ENCODE assay signal across 10 cellular contexts in genomic region chr9:109907400-109907799, GRCh38.
DNase-seq lines count a peak whose midpoint lies in the region; ATAC-seq and TF ChIP-seq lines count a peak whose summit lies in the region.
"Had no signal": no experiment of that assay in that cellular context is flagged by ENCODE, and none has a peak within 500 bp of the region (broad histone marks: within the 10 kb centered on the region; RNA-seq: fewer than 3 reads in every experiment).

No MANE protein-coding gene starts in this region.

- intact Hi-C loops in Right ventricle myocardium inferior (cut with DNase I), result loop anchor here (2.0 kb wide), 1 partner anchor 141 kb away; no protein-coding TSS in a partner anchor

- no peak for TF ChIP-seq CTCF in suprapubic skin (IDR thresholded peaks at IDR 0.05)

- H3K4me1 ChIP-seq in suprapubic skin, result peaks cover 33% of the 10 kb centered on the region

- no peak for TF ChIP-seq POLR2A in suprapubic skin (IDR thresholded peaks at IDR 0.05)

- H3K27me3 ChIP-seq in suprapubic skin, result no peaks in the 10 kb centered on the region

- TF ChIP-seq EP300 in suprapubic skin (IDR thresholded peaks at IDR 0.05), result no peak

- ATAC-seq in HG03280 (IDR thresholded peaks at IDR 0.05; ENCODE audit: unreplicated experiment) (peak; percentile 68), Right ventricle myocardium inferior (peak; percentile 43)

- H3K36me3 ChIP-seq in suprapubic skin, result no peaks in the 10 kb centered on the region

- H3K4me3 ChIP-seq in suprapubic skin, result no peak overlapping the region
- H3K4me3 ChIP-seq: skin epidermis had no signal

- 80% methylated on average over 5 of the region's 5 CpGs for WGBS in suprapubic skin

- DNase-seq in NCI-H1417 (lab: John Stamatoyannopoulos, UW) (peak in 2 of 3 experiments; percentile 25 to 43), NCI-H1417 treated with DMSO at 0.1 percent for 48 hours (lab: John Stamatoyannopoulos, UW) (no peak), Right ventricle myocardium inferior (ENCODE audit: missing footprints) (no peak), suprapubic skin (ENCODE audit: low spot score in 2 of 2) (no peak), NK-92 (lab: John Stamatoyannopoulos, UW; ENCODE audit: unreplicated experiment) (no peak), NCI-H1436 treated with DMSO at 0.1 percent for 48 hours (lab: John Stamatoyannopoulos, UW) (no peak)
- DNase-seq in stimulated activated CD4-positive, alpha-beta T cell treated with anti-CD3 and anti-CD28 coated beads, Interleukin-1b, Interleukin-23, amount 100 ng/mL, for 48 hours, result no peak

- peak overlapping the region; percentile 34 for H3K27ac ChIP-seq in suprapubic skin
- H3K27ac ChIP-seq: KMS-11 had no signal

- no peaks in the 10 kb centered on the region for H3K9me3 ChIP-seq in suprapubic skin

Comparison
In these comparisons a context has a peak if more than half of its experiments do, and no peak if none do; other contexts are left out.
1. DNase-seq: peak in NCI-H1417 (2 of 3); none in NCI-H1417 treated with DMSO at 0.1 percent for 48 hours (single experiment), Right ventricle myocardium inferior (single experiment), suprapubic skin (0 of 2), NK-92 (single experiment), NCI-H1436 treated with DMSO at 0.1 percent for 48 hours (single experiment) and stimulated activated CD4-positive, alpha-beta T cell treated with anti-CD3 and anti-CD28 coated beads, Interleukin-1b, Interleukin-23, amount 100 ng/mL, for 48 hours (single experiment).